In genomic region chr19:18501351-18501750, GRCh38 we compare ENCODE assay signal across 13 cellular contexts. TPM values are rescaled to one million over a fixed set of nuclear protein-coding genes. Genes with fewer than 3 reads are reported as not detected.
A peak's percentile ranks its signal among the peaks of the same experiment; 100 is the strongest.
DNase-seq lines count a peak whose midpoint lies in the region; ATAC-seq and TF ChIP-seq lines count a peak whose summit lies in the region.
"Had no signal": no experiment of that assay in that cellular context is flagged by ENCODE, and none has a peak within 500 bp of the region (broad histone marks: within the 10 kb centered on the region; RNA-seq: fewer than 3 reads in every experiment).

No MANE protein-coding gene starts in this region.

- no peak overlapping the region for H3K4me3 Mint-ChIP-seq in activated CD4-positive, alpha-beta T cell treated with anti-CD3 and anti-CD28 coated beads, Interleukin-2, amount 10 ng/mL, durations not matched to agents 7 days and 5 days
- no peak overlapping the region for H3K4me3 Mint-ChIP-seq in activated CD8-positive, alpha-beta T cell treated with anti-CD3 and anti-CD28 coated beads for 36 hours
- H3K4me3 Mint-ChIP-seq in activated CD4-positive, alpha-beta T cell treated with anti-CD3 and anti-CD28 coated beads, Interleukin-2, amount 10 ng/mL, durations not matched to agents 24 days and 14 days, result no peak overlapping the region

- TF ChIP-seq CTCF in activated CD8-positive, alpha-beta T cell treated with anti-CD3 and anti-CD28 coated beads for 36 hours (IDR thresholded peaks at IDR 0.05), result no peak
- no peak for TF ChIP-seq CTCF in right lobe of liver (IDR thresholded peaks at IDR 0.05)

- H3K36me3 ChIP-seq in right lobe of liver, result no peaks in the 10 kb centered on the region
- H3K36me3 ChIP-seq: colonic mucosa had no signal

- intact Hi-C loops in activated CD8-positive, alpha-beta T cell treated with anti-CD3 and anti-CD28 coated beads for 36 hours (cut with micrococcal nuclease), result no loop called here
- intact Hi-C loops in right lobe of liver (cut with DNase I), result no loop called here
- intact Hi-C loops in activated CD4-positive, alpha-beta T cell treated with anti-CD3 and anti-CD28 coated beads, Interleukin-2, amount 10 ng/mL, durations not matched to agents 24 days and 14 days (cut with micrococcal nuclease), result no loop called here

- no peak for ATAC-seq in activated CD8-positive, alpha-beta T cell treated with anti-CD3 and anti-CD28 coated beads for 36 hours
- ATAC-seq in right lobe of liver, result no peak

- H3K4me1 Mint-ChIP-seq in activated CD4-positive, alpha-beta T cell treated with anti-CD3 and anti-CD28 coated beads, Interleukin-2, amount 10 ng/mL, durations not matched to agents 7 days and 5 days, result peaks cover 88% of the 10 kb centered on the region
- peaks cover 86% of the 10 kb centered on the region for H3K4me1 Mint-ChIP-seq in activated CD8-positive, alpha-beta T cell treated with anti-CD3 and anti-CD28 coated beads for 36 hours (ENCODE audit: low read depth)
- peaks cover 57% of the 10 kb centered on the region for H3K4me1 Mint-ChIP-seq in activated CD4-positive, alpha-beta T cell treated with anti-CD3 and anti-CD28 coated beads, Interleukin-2, amount 10 ng/mL, durations not matched to agents 24 days and 14 days

- H3K9me3 Mint-ChIP-seq in activated CD4-positive, alpha-beta T cell treated with anti-CD3 and anti-CD28 coated beads, Interleukin-2, amount 10 ng/mL, durations not matched to agents 7 days and 5 days, result no peaks in the 10 kb centered on the region
- no peaks in the 10 kb centered on the region for H3K9me3 Mint-ChIP-seq in activated CD8-positive, alpha-beta T cell treated with anti-CD3 and anti-CD28 coated beads for 36 hours
- no peaks in the 10 kb centered on the region for H3K9me3 Mint-ChIP-seq in activated CD4-positive, alpha-beta T cell treated with anti-CD3 and anti-CD28 coated beads, Interleukin-2, amount 10 ng/mL, durations not matched to agents 24 days and 14 days

- H3K27ac Mint-ChIP-seq in activated CD4-positive, alpha-beta T cell treated with anti-CD3 and anti-CD28 coated beads, Interleukin-2, amount 10 ng/mL, durations not matched to agents 7 days and 5 days, result peak overlapping the region; percentile 4
- peak overlapping the region; percentile 51 for H3K27ac Mint-ChIP-seq in activated CD8-positive, alpha-beta T cell treated with anti-CD3 and anti-CD28 coated beads for 36 hours
- no peak overlapping the region for H3K27ac Mint-ChIP-seq in activated CD4-positive, alpha-beta T cell treated with anti-CD3 and anti-CD28 coated beads, Interleukin-2, amount 10 ng/mL, durations not matched to agents 24 days and 14 days

- no peak for TF ChIP-seq POLR2A in right lobe of liver (IDR thresholded peaks at IDR 0.05)

- H3K9me3 ChIP-seq in right lobe of liver, result no peaks in the 10 kb centered on the region
- H3K9me3 ChIP-seq: colonic mucosa had no signal

- no peaks in the 10 kb centered on the region for H3K27me3 ChIP-seq in right lobe of liver
- H3K27me3 ChIP-seq: colonic mucosa had no signal

- CTCF ChIA-PET in activated CD4-positive, alpha-beta T cell treated with anti-CD3 and anti-CD28 coated beads, Interleukin-2, amount 10 ng/mL, durations not matched to agents 7 days and 5 days (lab: Charles Lee), result interaction anchor here (1.4 to 1.6 kb wide), 2 partner anchors 11 to 19 kb away, joined by 5 to 7 read pairs; no protein-coding TSS in a partner anchor
- CTCF ChIA-PET in activated CD8-positive, alpha-beta T cell treated with anti-CD3 and anti-CD28 coated beads for 36 hours (lab: Charles Lee), result interaction anchor here (11.8 kb wide), 1 partner anchor 18 kb away, joined by 97 read pairs; the partner anchor contains the start of gene ELL

- no peaks in the 10 kb centered on the region for H3K27me3 Mint-ChIP-seq in activated CD4-positive, alpha-beta T cell treated with anti-CD3 and anti-CD28 coated beads, Interleukin-2, amount 10 ng/mL, durations not matched to agents 7 days and 5 days
- H3K27me3 Mint-ChIP-seq in activated CD8-positive, alpha-beta T cell treated with anti-CD3 and anti-CD28 coated beads for 36 hours, result no peaks in the 10 kb centered on the region
- H3K27me3 Mint-ChIP-seq in activated CD4-positive, alpha-beta T cell treated with anti-CD3 and anti-CD28 coated beads, Interleukin-2, amount 10 ng/mL, durations not matched to agents 24 days and 14 days, result no peaks in the 10 kb centered on the region

- DNase-seq in activated CD4-positive, alpha-beta T cell treated with anti-CD3 and anti-CD28 coated beads, Interleukin-2, amount 10 ng/mL, durations not matched to agents 7 days and 5 days, result no peak
- DNase-seq in activated CD4-positive, alpha-beta T cell treated with anti-CD3 and anti-CD28 coated beads, Interleukin-2, amount 50 U/mL, for 4 hours, result no peak
- no peak for DNase-seq in activated CD8-positive, alpha-beta T cell treated with anti-CD3 and anti-CD28 coated beads for 36 hours
- peak in 1 of 3 donors; percentile 44 for DNase-seq in right lobe of liver
- DNase-seq in activated gamma-delta T cell (lab: John Stamatoyannopoulos, UW), result no peak
- no peak for DNase-seq in activated CD4-positive, alpha-beta T cell treated with anti-CD3 and anti-CD28 coated beads, Interleukin-2, amount 10 ng/mL, durations not matched to agents 24 days and 14 days
- DNase-seq in 8988T, result no peak
- DNase-seq: colonic mucosa, GM23248, NCI-H1417, NCI-H345, occipital lobe had no signal

- WGBS in right lobe of liver (ENCODE audit: insufficient coverage, low coverage, low lambda C conversion rate, missing lambda C conversion rate), result 25% methylated on average over 2 of the region's 13 CpGs

- POLR2A ChIA-PET in activated CD4-positive, alpha-beta T cell treated with anti-CD3 and anti-CD28 coated beads, Interleukin-2, amount 10 ng/mL, durations not matched to agents 7 days and 5 days (lab: Charles Lee), result interaction anchor here (0.6 kb wide), 1 partner anchor 20 kb away, joined by 4 read pairs; no protein-coding TSS in a partner anchor
- POLR2A ChIA-PET in activated CD8-positive, alpha-beta T cell treated with anti-CD3 and anti-CD28 coated beads for 36 hours (lab: Charles Lee), result interaction anchor here (1.3 kb wide), 1 partner anchor 9 kb away, joined by 3 read pairs; no protein-coding TSS in a partner anchor

- H3K4me3 ChIP-seq in right lobe of liver, result no peak overlapping the region
- H3K4me3 ChIP-seq: colonic mucosa, GM23248 had no signal

- H3K4me1 ChIP-seq in right lobe of liver, result peaks cover 4 to 89% (median 62%) of the 10 kb centered on the region in 4 donors

- H3K36me3 Mint-ChIP-seq in activated CD4-positive, alpha-beta T cell treated with anti-CD3 and anti-CD28 coated beads, Interleukin-2, amount 10 ng/mL, durations not matched to agents 7 days and 5 days (ENCODE audit: low read depth), result no peaks in the 10 kb centered on the region
- H3K36me3 Mint-ChIP-seq in activated CD8-positive, alpha-beta T cell treated with anti-CD3 and anti-CD28 coated beads for 36 hours (ENCODE audit: low read depth), result no peaks in the 10 kb centered on the region
- no peaks in the 10 kb centered on the region for H3K36me3 Mint-ChIP-seq in activated CD4-positive, alpha-beta T cell treated with anti-CD3 and anti-CD28 coated beads, Interleukin-2, amount 10 ng/mL, durations not matched to agents 24 days and 14 days (ENCODE audit: low read depth)

- H3K27ac ChIP-seq in right lobe of liver, result peak overlapping the region; percentile 63 to 92 (median 77)
- H3K27ac ChIP-seq in temporal lobe (ENCODE audit: low read depth, low read length), result peak overlapping the region; percentile 1
- H3K27ac ChIP-seq: GM23248 had no signal

RNA-seq across cellular contexts. Expression of gene ELL, which starts 20.5 kb away (rescaled TPM):
- total RNA-seq in activated CD4-positive, alpha-beta T cell treated with anti-CD3 and anti-CD28 coated beads, Interleukin-2, amount 10 ng/mL, durations not matched to agents 7 days and 5 days, result 10 to 100 TPM; 20.3 to 20.9 TPM
- 10 to 100 TPM; 20.1 to 21.9 TPM for total RNA-seq in activated CD8-positive, alpha-beta T cell treated with anti-CD3 and anti-CD28 coated beads for 36 hours
- total RNA-seq in right lobe of liver, result 10 to 100 TPM in 2 of 6 experiments, 1 to 10 TPM in 4; 5.3 to 11.9 (median 8.6) TPM
- 5.2 TPM for total RNA-seq in temporal lobe
- total RNA-seq in activated CD4-positive, alpha-beta T cell treated with anti-CD3 and anti-CD28 coated beads, Interleukin-2, amount 10 ng/mL, durations not matched to agents 24 days and 14 days, result 25.5 and 27.8 TPM in 2 replicates

RNA-seq across cellular contexts. Expression of gene FKBP8, which starts 42.0 kb away (rescaled TPM):
- 100 to 1,000 TPM; 185 to 206 TPM for total RNA-seq in activated CD4-positive, alpha-beta T cell treated with anti-CD3 and anti-CD28 coated beads, Interleukin-2, amount 10 ng/mL, durations not matched to agents 7 days and 5 days
- 100 to 1,000 TPM; 216 to 220 TPM for total RNA-seq in activated CD8-positive, alpha-beta T cell treated with anti-CD3 and anti-CD28 coated beads for 36 hours
- total RNA-seq in right lobe of liver, result 100 to 1,000 TPM in 3 of 6 experiments, 10 to 100 TPM in 3; 92.7 to 179 (median 118) TPM
- 114 TPM for total RNA-seq in temporal lobe
- total RNA-seq in activated CD4-positive, alpha-beta T cell treated with anti-CD3 and anti-CD28 coated beads, Interleukin-2, amount 10 ng/mL, durations not matched to agents 24 days and 14 days, result 170 and 173 TPM in 2 replicates

RNA-seq across cellular contexts. Expression of gene KXD1, which starts 56.3 kb away (rescaled TPM):
- 10 to 100 TPM; 95.4 to 100.0 TPM for total RNA-seq in activated CD4-positive, alpha-beta T cell treated with anti-CD3 and anti-CD28 coated beads, Interleukin-2, amount 10 ng/mL, durations not matched to agents 7 days and 5 days
- total RNA-seq in activated CD8-positive, alpha-beta T cell treated with anti-CD3 and anti-CD28 coated beads for 36 hours, result 100 to 1,000 TPM; 137 to 142 TPM
- total RNA-seq in right lobe of liver (10 to 100 TPM; 30.2 to 93.0 (median 36.1) TPM), temporal lobe (20.9 TPM)
- total RNA-seq in activated CD4-positive, alpha-beta T cell treated with anti-CD3 and anti-CD28 coated beads, Interleukin-2, amount 10 ng/mL, durations not matched to agents 24 days and 14 days, result 124 and 134 TPM in 2 replicates
